ENCODE assay signal across 11 cellular contexts in the genomic region with DNA sequence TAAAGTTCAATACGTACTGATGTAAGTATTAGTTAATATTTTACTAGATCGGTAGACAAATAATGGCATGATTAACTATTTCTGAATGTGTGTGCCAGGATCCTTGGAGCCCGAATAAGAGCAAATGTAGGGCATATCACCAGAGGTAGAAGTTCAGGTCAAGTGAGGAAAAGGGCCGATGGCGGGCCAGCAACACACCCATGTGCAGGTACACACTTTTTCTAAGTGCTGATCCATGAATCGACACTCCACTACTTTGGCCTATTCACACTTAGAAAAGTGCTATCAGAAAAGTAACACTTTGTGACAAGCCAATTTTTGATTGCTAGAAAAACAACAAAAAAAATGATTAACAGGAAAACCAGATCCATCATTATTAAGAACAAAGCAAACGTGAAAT.
A peak's percentile ranks its signal among the peaks of the same experiment; 100 is the strongest.
DNase-seq lines count a peak whose midpoint lies in the region; ATAC-seq and TF ChIP-seq lines count a peak whose summit lies in the region.
"Had no signal": no experiment of that assay in that cellular context is flagged by ENCODE, and none has a peak within 500 bp of the region (broad histone marks: within the 10 kb centered on the region; RNA-seq: fewer than 3 reads in every experiment).

No MANE protein-coding gene starts in this region.

- intact Hi-C loops in activated T-helper 2 cell treated with anti-CD3 and anti-CD28 coated beads, Interferon-gamma antibody, Interleukin-2, Interleukin-4, amounts not matched to agents 10 μg/mL and 5 μg/mL and 100 μg/mL, durations not matched to agents 14 hours and 24 hours and 36 hours (cut with micrococcal nuclease) = no loop called here
- intact Hi-C loops in left lung (cut with DNase I) = no loop called here
- intact Hi-C loops in cardiac septum (cut with DNase I) = no loop called here

- CTCF ChIA-PET in activated CD8-positive, alpha-beta memory T cell treated with anti-CD3 and anti-CD28 coated beads, Interleukin-2, amount 10 ng/mL, durations not matched to agents 7 days and 5 days (lab: Charles Lee) = no interaction called here

- H3K4me1 ChIP-seq in left lung (peaks cover 16 to 22% of the 10 kb centered on the region in 2 donors), SJCRH30 (no peaks in the 10 kb centered on the region)

- H3K36me3 Mint-ChIP-seq in activated CD8-positive, alpha-beta memory T cell treated with anti-CD3 and anti-CD28 coated beads, Interleukin-2, amount 10 ng/mL, durations not matched to agents 7 days and 5 days = peaks cover 34% of the 10 kb centered on the region
- H3K36me3 Mint-ChIP-seq in activated T-helper 2 cell treated with anti-CD3 and anti-CD28 coated beads, Interferon-gamma antibody, Interleukin-2, Interleukin-4, amounts not matched to agents 10 μg/mL and 5 μg/mL and 100 μg/mL, durations not matched to agents 14 hours and 24 hours and 36 hours (ENCODE audit: low read depth) = peaks cover 52% of the 10 kb centered on the region

- TF ChIP-seq CTCF in left lung (IDR thresholded peaks at IDR 0.05) = no peak

- peak overlapping the region; percentile 67 for H3K4me3 Mint-ChIP-seq in activated CD8-positive, alpha-beta memory T cell treated with anti-CD3 and anti-CD28 coated beads, Interleukin-2, amount 10 ng/mL, durations not matched to agents 7 days and 5 days
- H3K4me3 Mint-ChIP-seq in activated T-helper 2 cell treated with anti-CD3 and anti-CD28 coated beads, Interferon-gamma antibody, Interleukin-2, Interleukin-4, amounts not matched to agents 10 μg/mL and 5 μg/mL and 100 μg/mL, durations not matched to agents 14 hours and 24 hours and 36 hours (ENCODE audit: low read depth) = no peak overlapping the region
- H3K4me3 Mint-ChIP-seq in stimulated activated naive CD8-positive, alpha-beta T cell treated with anti-CD3 and anti-CD28 coated beads, Interleukin-15, amount 100 ng/mL, for 72 hours = peak overlapping the region; percentile 42 to 74
- H3K4me3 Mint-ChIP-seq: H9 had no signal

- H3K27me3 ChIP-seq in left lung = no peaks in the 10 kb centered on the region
- no peaks in the 10 kb centered on the region for H3K27me3 ChIP-seq in SJCRH30

- no peak for ATAC-seq in activated CD8-positive, alpha-beta memory T cell treated with anti-CD3 and anti-CD28 coated beads, Interleukin-2, amount 10 ng/mL, durations not matched to agents 7 days and 5 days
- peak; percentile 9 for ATAC-seq in left lung
- no peak for ATAC-seq in stimulated activated naive CD8-positive, alpha-beta T cell treated with anti-CD3 and anti-CD28 coated beads, Interleukin-15, amount 100 ng/mL, for 72 hours

- peak overlapping the region; percentile 88 for H3K27ac Mint-ChIP-seq in activated CD8-positive, alpha-beta memory T cell treated with anti-CD3 and anti-CD28 coated beads, Interleukin-2, amount 10 ng/mL, durations not matched to agents 7 days and 5 days
- peak overlapping the region; percentile 87 for H3K27ac Mint-ChIP-seq in activated T-helper 2 cell treated with anti-CD3 and anti-CD28 coated beads, Interferon-gamma antibody, Interleukin-2, Interleukin-4, amounts not matched to agents 10 μg/mL and 5 μg/mL and 100 μg/mL, durations not matched to agents 14 hours and 24 hours and 36 hours
- H3K27ac Mint-ChIP-seq in stimulated activated naive CD8-positive, alpha-beta T cell treated with anti-CD3 and anti-CD28 coated beads, Interleukin-15, amount 100 ng/mL, for 72 hours = peak overlapping the region; percentile 76 to 87
- H3K27ac Mint-ChIP-seq: H9 had no signal

- no peaks in the 10 kb centered on the region for H3K27me3 Mint-ChIP-seq in activated CD8-positive, alpha-beta memory T cell treated with anti-CD3 and anti-CD28 coated beads, Interleukin-2, amount 10 ng/mL, durations not matched to agents 7 days and 5 days
- no peaks in the 10 kb centered on the region for H3K27me3 Mint-ChIP-seq in activated T-helper 2 cell treated with anti-CD3 and anti-CD28 coated beads, Interferon-gamma antibody, Interleukin-2, Interleukin-4, amounts not matched to agents 10 μg/mL and 5 μg/mL and 100 μg/mL, durations not matched to agents 14 hours and 24 hours and 36 hours (ENCODE audit: low read depth)
- no peaks in the 10 kb centered on the region for H3K27me3 Mint-ChIP-seq in stimulated activated naive CD8-positive, alpha-beta T cell treated with anti-CD3 and anti-CD28 coated beads, Interleukin-15, amount 100 ng/mL, for 72 hours

- peaks cover 45% of the 10 kb centered on the region for H3K4me1 Mint-ChIP-seq in activated CD8-positive, alpha-beta memory T cell treated with anti-CD3 and anti-CD28 coated beads, Interleukin-2, amount 10 ng/mL, durations not matched to agents 7 days and 5 days
- peaks cover 54% of the 10 kb centered on the region for H3K4me1 Mint-ChIP-seq in activated T-helper 2 cell treated with anti-CD3 and anti-CD28 coated beads, Interferon-gamma antibody, Interleukin-2, Interleukin-4, amounts not matched to agents 10 μg/mL and 5 μg/mL and 100 μg/mL, durations not matched to agents 14 hours and 24 hours and 36 hours (ENCODE audit: low read depth)
- H3K4me1 Mint-ChIP-seq in stimulated activated naive CD8-positive, alpha-beta T cell treated with anti-CD3 and anti-CD28 coated beads, Interleukin-15, amount 100 ng/mL, for 72 hours = peaks cover 53% of the 10 kb centered on the region

- no peaks in the 10 kb centered on the region for H3K9me3 Mint-ChIP-seq in activated CD8-positive, alpha-beta memory T cell treated with anti-CD3 and anti-CD28 coated beads, Interleukin-2, amount 10 ng/mL, durations not matched to agents 7 days and 5 days (ENCODE audit: low read depth)
- peaks cover 3% of the 10 kb centered on the region for H3K9me3 Mint-ChIP-seq in activated T-helper 2 cell treated with anti-CD3 and anti-CD28 coated beads, Interferon-gamma antibody, Interleukin-2, Interleukin-4, amounts not matched to agents 10 μg/mL and 5 μg/mL and 100 μg/mL, durations not matched to agents 14 hours and 24 hours and 36 hours
- no peaks in the 10 kb centered on the region for H3K9me3 Mint-ChIP-seq in stimulated activated naive CD8-positive, alpha-beta T cell treated with anti-CD3 and anti-CD28 coated beads, Interleukin-15, amount 100 ng/mL, for 72 hours
- H3K9me3 Mint-ChIP-seq: H9 had no signal

- no peak for DNase-seq in activated CD8-positive, alpha-beta memory T cell treated with anti-CD3 and anti-CD28 coated beads, Interleukin-2, amount 10 ng/mL, durations not matched to agents 7 days and 5 days
- no peak for DNase-seq in activated CD8-positive, alpha-beta memory T cell treated with anti-CD3 and anti-CD28 coated beads for 24 hours
- DNase-seq in activated T-helper 2 cell treated with anti-CD3 and anti-CD28 coated beads, Interferon-gamma antibody, Interleukin-2, Interleukin-4, amounts not matched to agents 10 μg/mL and 5 μg/mL and 100 μg/mL, durations not matched to agents 14 hours and 24 hours and 36 hours (ENCODE audit: low spot score) = no peak
- DNase-seq in left lung (no peak), NCI-H1105 treated with DMSO at 0.1 percent for 48 hours (lab: John Stamatoyannopoulos, UW) (no peak), cardiac septum (ENCODE audit: low spot score) (no peak), SJCRH30 (no peak)
- no peak for DNase-seq in stimulated activated naive CD8-positive, alpha-beta T cell treated with anti-CD3 and anti-CD28 coated beads, Interleukin-15, amount 100 ng/mL, for 72 hours
- DNase-seq: H9, NCI-H1694 treated with DMSO at 0.1 percent for 48 hours, NCI-H69 had no signal

- H3K36me3 ChIP-seq in left lung (no peaks in the 10 kb centered on the region), SJCRH30 (no peaks in the 10 kb centered on the region)

- H3K9me3 ChIP-seq in left lung = no peaks in the 10 kb centered on the region
- H3K9me3 ChIP-seq in SJCRH30 (replicated peaks) = no peaks in the 10 kb centered on the region

- H3K27ac ChIP-seq in left lung = peak overlapping the region; percentile 20 to 57
- no peak overlapping the region for H3K27ac ChIP-seq in SJCRH30

- H3K4me3 ChIP-seq in left lung (no peak overlapping the region), SJCRH30 (no peak overlapping the region)
